Comparison of ENCODE assay signal across 1 cellular context in genomic region chr16:21501869-21502667, GRCh38.
A peak's percentile ranks its signal among the peaks of the same experiment; 100 is the strongest.
TF ChIP-seq lines count a peak whose summit lies in the region.

No MANE protein-coding gene starts in this region.

TF ChIP-seq in HepG2, 621 proteins besides CTCF, POLR2A, EP300 and RAD21 (continued from another document and continues in another):
- TF ChIP-seq NR0B2 (CRISPR knock-in tag; IDR thresholded peaks at IDR 0.05): peak; percentile 96
- no peak for TF ChIP-seq MEIS1 (CRISPR knock-in tag; IDR thresholded peaks at IDR 0.05; ENCODE audit: borderline replicate concordance)
- no peak for TF ChIP-seq ZFP36L1 (CRISPR knock-in tag; IDR thresholded peaks at IDR 0.05)
- peak; percentile 75; the same call in 1 of the 2 replicates for TF ChIP-seq CBX5 (CRISPR knock-in tag; IDR thresholded peaks at IDR 0.05; ENCODE audit: borderline replicate concordance)
- no peak for TF ChIP-seq SNAI1 (CRISPR knock-in tag; IDR thresholded peaks at IDR 0.05; ENCODE audit: borderline replicate concordance)
- no peak for TF ChIP-seq SMC3 (IDR thresholded peaks at IDR 0.05; ENCODE audit: low read length)
- peak; percentile 60; the same call in 1 of the 2 replicates for TF ChIP-seq ADNP (CRISPR knock-in tag; IDR thresholded peaks at IDR 0.05)
- peak; percentile 92 for TF ChIP-seq WIZ (CRISPR knock-in tag; IDR thresholded peaks at IDR 0.05)
- no peak for TF ChIP-seq ZNF282 (IDR thresholded peaks at IDR 0.05; ENCODE audit: partially characterized antibody)
- TF ChIP-seq IKZF1 (IDR thresholded peaks at IDR 0.05): no peak
- peak; percentile 100 for TF ChIP-seq ZNF883 (CRISPR knock-in tag; IDR thresholded peaks at IDR 0.05; ENCODE audit: not compliant biosample characterization)
- peak; percentile 50; the same call in 1 of the 2 replicates for TF ChIP-seq NCOA2 (CRISPR knock-in tag; IDR thresholded peaks at IDR 0.05)
- no peak for TF ChIP-seq ATF7 (IDR thresholded peaks at IDR 0.05)
- 0 out of 2 replicates have a peak, but pooled peaks have one; percentile 49 for TF ChIP-seq ATF7 (CRISPR knock-in tag; IDR thresholded peaks at IDR 0.05)
- TF ChIP-seq GFI1 (CRISPR knock-in tag; IDR thresholded peaks at IDR 0.05; ENCODE audit: borderline replicate concordance): peak; percentile 56; the same call in 1 of the 2 replicates
- peak; percentile 98 for TF ChIP-seq ZSCAN31 (CRISPR knock-in tag; IDR thresholded peaks at IDR 0.05; ENCODE audit: low read depth)
- no peak for TF ChIP-seq CBX2 (IDR thresholded peaks at IDR 0.05; ENCODE audit: low read depth, low read length)
- no peak for TF ChIP-seq CBX2 (CRISPR knock-in tag; IDR thresholded peaks at IDR 0.05; ENCODE audit: low read depth)
- no peak for TF ChIP-seq AHDC1 (CRISPR knock-in tag; IDR thresholded peaks at IDR 0.05; ENCODE audit: borderline replicate concordance)
- TF ChIP-seq NAIF1 (CRISPR knock-in tag; IDR thresholded peaks at IDR 0.05; ENCODE audit: borderline replicate concordance): no peak
- 0 out of 2 replicates have a peak, but pooled peaks have one; percentile 86 for TF ChIP-seq ZNF816 (CRISPR knock-in tag; IDR thresholded peaks at IDR 0.05; ENCODE audit: borderline replicate concordance)
- TF ChIP-seq SMAD3 (CRISPR knock-in tag; IDR thresholded peaks at IDR 0.05): peak; percentile 77; the same call in 1 of the 2 replicates
- TF ChIP-seq ZNF709 (CRISPR knock-in tag; IDR thresholded peaks at IDR 0.05): peak; percentile 98
- TF ChIP-seq ATF2 (CRISPR knock-in tag; IDR thresholded peaks at IDR 0.05): no peak
- peak; percentile 89 for TF ChIP-seq ZNF441 (CRISPR knock-in tag; IDR thresholded peaks at IDR 0.05; ENCODE audit: borderline replicate concordance)
- 0 out of 2 replicates have a peak, but pooled peaks have one; percentile 30 for TF ChIP-seq ZNF350 (CRISPR knock-in tag; IDR thresholded peaks at IDR 0.05; ENCODE audit: borderline replicate concordance, low read depth)
- TF ChIP-seq REXO4 (CRISPR knock-in tag; IDR thresholded peaks at IDR 0.05; ENCODE audit: borderline replicate concordance): peak; percentile 66; the same call in 1 of the 2 replicates
- TF ChIP-seq MATR3 (CRISPR knock-in tag; IDR thresholded peaks at IDR 0.05): peak; percentile 99; the same call in 1 of the 2 replicates
- no peak for TF ChIP-seq HNF1A (IDR thresholded peaks at IDR 0.05; ENCODE audit: low read depth)
- peak; percentile 71; the same call in 1 of the 2 replicates for TF ChIP-seq HNF1A (CRISPR knock-in tag; IDR thresholded peaks at IDR 0.05; ENCODE audit: borderline replicate concordance)
- peak; percentile 98 for TF ChIP-seq BRD4 (CRISPR knock-in tag; IDR thresholded peaks at IDR 0.05)
- TF ChIP-seq ARID2 (CRISPR knock-in tag; IDR thresholded peaks at IDR 0.05; ENCODE audit: borderline replicate concordance): peak; percentile 82; the same call in 1 of the 2 replicates
- peak; percentile 86; the same call in 1 of the 2 replicates for TF ChIP-seq KDM5A (IDR thresholded peaks at IDR 0.05; ENCODE audit: borderline replicate concordance, low read length)
- peak; percentile 93 for TF ChIP-seq TAF1 (CRISPR knock-in tag; IDR thresholded peaks at IDR 0.05)
- TF ChIP-seq BCL6 (CRISPR knock-in tag; IDR thresholded peaks at IDR 0.05): peak; percentile 80
- TF ChIP-seq ZNF782 (CRISPR knock-in tag; IDR thresholded peaks at IDR 0.05; ENCODE audit: borderline replicate concordance): peak; percentile 96; the same call in 1 of the 2 replicates
- TF ChIP-seq ZNF616 (CRISPR knock-in tag; IDR thresholded peaks at IDR 0.05; ENCODE audit: low read depth): peak; percentile 97
- TF ChIP-seq RELA (CRISPR knock-in tag; IDR thresholded peaks at IDR 0.05): peak; percentile 92
- TF ChIP-seq ZNF225 (CRISPR knock-in tag; IDR thresholded peaks at IDR 0.05): peak; percentile 94; the same call in 1 of the 2 replicates
- no peak for TF ChIP-seq HNRNPK (IDR thresholded peaks at IDR 0.05; ENCODE audit: low read depth, low read length, poor library complexity, severe bottlenecking)
- peak; percentile 95 for TF ChIP-seq MXD3 (CRISPR knock-in tag; IDR thresholded peaks at IDR 0.05)
- TF ChIP-seq SP2 (CRISPR knock-in tag; IDR thresholded peaks at IDR 0.05): peak; percentile 37; the same call in 1 of the 2 replicates
- TF ChIP-seq ZNF234 (CRISPR knock-in tag; conservative IDR thresholded peaks at IDR 0.05): peak; percentile 93; the same call in 1 of the 2 replicates
- TF ChIP-seq NFYB (CRISPR knock-in tag; IDR thresholded peaks at IDR 0.05): no peak
- TF ChIP-seq CHCHD3 (CRISPR knock-in tag; IDR thresholded peaks at IDR 0.05): peak; percentile 95
- TF ChIP-seq TEF (CRISPR knock-in tag; IDR thresholded peaks at IDR 0.05): peak; percentile 93
- peak; percentile 58 for TF ChIP-seq SUZ12 (IDR thresholded peaks at IDR 0.05; ENCODE audit: low read depth, low read length)
- TF ChIP-seq ZNF17 (CRISPR knock-in tag; IDR thresholded peaks at IDR 0.05): no peak
- no peak for TF ChIP-seq EZH2 (conservative IDR thresholded peaks at IDR 0.05; ENCODE audit: low read depth, low read length)
- TF ChIP-seq ZNF710 (CRISPR knock-in tag; IDR thresholded peaks at IDR 0.05; ENCODE audit: borderline replicate concordance): peak; percentile 88; the same call in 1 of the 2 replicates
- TF ChIP-seq ZNF317 (CRISPR knock-in tag; IDR thresholded peaks at IDR 0.05): peak; percentile 70; the same call in 1 of the 2 replicates
- TF ChIP-seq MLX (CRISPR knock-in tag; IDR thresholded peaks at IDR 0.05): peak; percentile 55; the same call in 1 of the 2 replicates
- TF ChIP-seq ZBTB8A (CRISPR knock-in tag; IDR thresholded peaks at IDR 0.05; ENCODE audit: borderline replicate concordance, low read depth): no peak
- no peak for TF ChIP-seq ZNF878 (CRISPR knock-in tag; IDR thresholded peaks at IDR 0.05)
- TF ChIP-seq ZNF205 (CRISPR knock-in tag; IDR thresholded peaks at IDR 0.05): peak; percentile 86; the same call in 1 of the 2 replicates
- no peak for TF ChIP-seq TCF12 (IDR thresholded peaks at IDR 0.05)
- TF ChIP-seq TCF12 (CRISPR knock-in tag; IDR thresholded peaks at IDR 0.05): peak; percentile 71; the same call in 1 of the 2 replicates
- peak; percentile 98 for TF ChIP-seq ZNF619 (CRISPR knock-in tag; IDR thresholded peaks at IDR 0.05)
- peak; percentile 93 for TF ChIP-seq IRF2 (CRISPR knock-in tag; IDR thresholded peaks at IDR 0.05)
- peak; percentile 97 for TF ChIP-seq KLF6 (CRISPR knock-in tag; IDR thresholded peaks at IDR 0.05)
- no peak for TF ChIP-seq HNF4A (CRISPR knock-in tag; IDR thresholded peaks at IDR 0.05)
